In genomic region chr9:91060520-91061343, GRCh38 we compare ENCODE assay signal across 1 cellular context.
TF ChIP-seq lines count a peak whose summit lies in the region.

No MANE protein-coding gene starts in this region.

TF ChIP-seq in HepG2, 621 proteins besides CTCF, POLR2A, EP300 and RAD21 (continued from another document and continues in another):
- TF ChIP-seq ZNF281 (CRISPR knock-in tag; IDR thresholded peaks at IDR 0.05; ENCODE audit: borderline replicate concordance) (peak; percentile 26; the same call in 1 of the 2 replicates), ZNF570 (CRISPR knock-in tag; IDR thresholded peaks at IDR 0.05; ENCODE audit: borderline replicate concordance) (no peak), ZNF609 (CRISPR knock-in tag; IDR thresholded peaks at IDR 0.05; ENCODE audit: borderline replicate concordance) (peak; percentile 10; the same call in 1 of the 2 replicates), JUN (CRISPR knock-in tag; IDR thresholded peaks at IDR 0.05) (no peak), SP2 (CRISPR knock-in tag; IDR thresholded peaks at IDR 0.05) (no peak), GABPA (IDR thresholded peaks at IDR 0.05; ENCODE audit: low read depth, low read length) (no peak), GABPA (CRISPR knock-in tag; IDR thresholded peaks at IDR 0.05; ENCODE audit: low read depth) (no peak), ZNF512 (CRISPR knock-in tag; IDR thresholded peaks at IDR 0.05) (no peak), PAXIP1 (CRISPR knock-in tag; conservative IDR thresholded peaks at IDR 0.05) (peak; percentile 85), ZNF354B (CRISPR knock-in tag; IDR thresholded peaks at IDR 0.05) (no peak), KMT2B (CRISPR knock-in tag; IDR thresholded peaks at IDR 0.05) (no peak), SAFB2 (CRISPR knock-in tag; IDR thresholded peaks at IDR 0.05; ENCODE audit: borderline replicate concordance, low read depth) (no peak), HIC2 (CRISPR knock-in tag; IDR thresholded peaks at IDR 0.05; ENCODE audit: low read depth) (no peak), SP5 (CRISPR knock-in tag; IDR thresholded peaks at IDR 0.05; ENCODE audit: borderline replicate concordance, low read depth) (no peak), ZNF17 (CRISPR knock-in tag; IDR thresholded peaks at IDR 0.05) (no peak), MZF1 (CRISPR knock-in tag; IDR thresholded peaks at IDR 0.05; ENCODE audit: borderline replicate concordance) (no peak), NCOA2 (CRISPR knock-in tag; IDR thresholded peaks at IDR 0.05) (peak; percentile 77), ETV5 (CRISPR knock-in tag; IDR thresholded peaks at IDR 0.05; ENCODE audit: borderline replicate concordance) (peak; percentile 34; the same call in 1 of the 2 replicates), ARNTL (CRISPR knock-in tag; IDR thresholded peaks at IDR 0.05) (no peak), ZNF781 (CRISPR knock-in tag; IDR thresholded peaks at IDR 0.05; ENCODE audit: borderline replicate concordance, not compliant biosample characterization) (no peak), CERS6 (CRISPR knock-in tag; IDR thresholded peaks at IDR 0.05) (no peak), ZNF337 (CRISPR knock-in tag; IDR thresholded peaks at IDR 0.05; ENCODE audit: borderline replicate concordance, low read depth) (0 out of 2 replicates have a peak, but pooled peaks have one; percentile 31), ZNF564 (CRISPR knock-in tag; IDR thresholded peaks at IDR 0.05) (no peak), ISL2 (CRISPR knock-in tag; IDR thresholded peaks at IDR 0.05) (peak; percentile 30; the same call in 1 of the 2 replicates), BATF2 (CRISPR knock-in tag; IDR thresholded peaks at IDR 0.05) (no peak), RELA (CRISPR knock-in tag; IDR thresholded peaks at IDR 0.05) (no peak), FOXA3 (CRISPR knock-in tag; IDR thresholded peaks at IDR 0.05) (peak; percentile 81), ZEB1 (IDR thresholded peaks at IDR 0.05; ENCODE audit: insufficient replicate concordance, low read depth) (no peak), ZNF282 (IDR thresholded peaks at IDR 0.05; ENCODE audit: partially characterized antibody) (no peak), DNMT3B (CRISPR knock-in tag; conservative IDR thresholded peaks at IDR 0.05) (0 out of 2 replicates have a peak, but pooled peaks have one; percentile 18), SUZ12 (IDR thresholded peaks at IDR 0.05; ENCODE audit: low read depth, low read length) (no peak), BORCS8-MEF2B (CRISPR knock-in tag; IDR thresholded peaks at IDR 0.05) (no peak), SALL1 (CRISPR knock-in tag; IDR thresholded peaks at IDR 0.05) (peak; percentile 77; the same call in 1 of the 2 replicates), ZNF644 (CRISPR knock-in tag; IDR thresholded peaks at IDR 0.05; ENCODE audit: low read depth) (peak; percentile 68), MBNL3 (CRISPR knock-in tag; conservative IDR thresholded peaks at IDR 0.05) (no peak), FOXK2 (IDR thresholded peaks at IDR 0.05) (peak; percentile 79), DMTF1 (CRISPR knock-in tag; IDR thresholded peaks at IDR 0.05) (no peak), NR1H2 (CRISPR knock-in tag; IDR thresholded peaks at IDR 0.05; ENCODE audit: borderline replicate concordance, low read depth) (no peak), ZNF263 (CRISPR knock-in tag; IDR thresholded peaks at IDR 0.05) (no peak), POGZ (CRISPR knock-in tag; IDR thresholded peaks at IDR 0.05) (no peak; the same call in 1 of the 2 replicates), ZNF780A (CRISPR knock-in tag; IDR thresholded peaks at IDR 0.05) (no peak), ZKSCAN5 (CRISPR knock-in tag; IDR thresholded peaks at IDR 0.05) (no peak), ZUFSP (CRISPR knock-in tag; IDR thresholded peaks at IDR 0.05; ENCODE audit: borderline replicate concordance) (no peak), TSC22D2 (CRISPR knock-in tag; IDR thresholded peaks at IDR 0.05; ENCODE audit: borderline replicate concordance) (no peak)
